In genomic region chr7:140623995-140624902, GRCh38 we compare ENCODE assay signal across 12 cellular contexts. TPM values are rescaled to one million over a fixed set of nuclear protein-coding genes. Genes with fewer than 3 reads are reported as not detected.
DNase-seq lines count a peak whose midpoint lies in the region; ATAC-seq, FAIRE-seq and TF ChIP-seq lines count a peak whose summit lies in the region.
"Had no signal": no experiment of that assay in that cellular context is flagged by ENCODE, and none has a peak within 500 bp of the region (broad histone marks: within the 10 kb centered on the region; RNA-seq: fewer than 3 reads in every experiment).

No MANE protein-coding gene starts in this region.

- in situ Hi-C loops in HepG2 (cut with HindIII; ENCODE audit: extremely low pct_ligation_motif_present, low pct_unique_long_range_greater_than_20kb), result no loop called here

- peaks cover 23% of the 10 kb centered on the region for H3K4me1 ChIP-seq in HepG2 (ENCODE audit: insufficient read depth, low read length)
- peaks cover 18% of the 10 kb centered on the region for H3K4me1 ChIP-seq in suprapubic skin

- no peaks in the 10 kb centered on the region for H3K36me3 ChIP-seq in HepG2 (replicated peaks in 1 of 2; ENCODE audit: control insufficient read depth in 1 of 2, insufficient read depth in 2 of 2, low read length in 2 of 2)
- H3K36me3 ChIP-seq in suprapubic skin, result no peaks in the 10 kb centered on the region

- FAIRE-seq in HepG2 (lab: Jason Lieb, UNC), result no peak
- FAIRE-seq: K562 had no signal

- no peak overlapping the region for H3K4me2 ChIP-seq in HepG2 (ENCODE audit: low read depth, low read length)

- TF ChIP-seq POLR2A in HepG2 (IDR thresholded peaks at IDR 0.05; ENCODE audit: insufficient read depth in 1 of 2, low read depth in 2 of 2, low read length in 2 of 2), result no peak
- no peak for TF ChIP-seq POLR2A in suprapubic skin (IDR thresholded peaks at IDR 0.05)

- H3K9ac ChIP-seq in HepG2 (ENCODE audit: insufficient read depth, low read depth, low read length), result no peak overlapping the region

- TF ChIP-seq RAD21 in HepG2 (CRISPR knock-in tag; IDR thresholded peaks at IDR 0.05), result no peak

- peaks cover 1 to 10% of the 10 kb centered on the region in 2 experiments; a peak in 4 of 5 replicates for H3K27me3 ChIP-seq in HepG2 (ENCODE audit: control insufficient read depth in 1 of 2, insufficient read depth in 2 of 2, low read length in 2 of 2)
- no peaks in the 10 kb centered on the region for H3K27me3 ChIP-seq in suprapubic skin

- H4K20me1 ChIP-seq in HepG2 (ENCODE audit: insufficient read depth, low read length), result no peaks in the 10 kb centered on the region

- 38% methylated on average over 10 of the region's 10 CpGs for WGBS in HepG2 (ENCODE audit: low lambda C conversion rate)
- WGBS in suprapubic skin, result 70% methylated on average over 10 of the region's 10 CpGs

- POLR2A ChIA-PET in HepG2 (lab: Yijun Ruan, JAX), result no interaction called here

- no TSS peak for BruUV-seq in HepG2 (replicated peaks; lab: Mats Ljungman, UMichigan)

- H3K4me3 ChIP-seq in HepG2 (replicated peaks in 1 of 3; ENCODE audit: insufficient read depth in 1 of 3, low read depth in 2 of 3, low read length in 3 of 3) (no peak overlapping the region), suprapubic skin (no peak overlapping the region)
- H3K4me3 ChIP-seq: K562 had no signal

- H3K27ac ChIP-seq in HepG2 (ENCODE audit: extremely low read length, insufficient read depth, low read length), result no peak overlapping the region
- H3K27ac ChIP-seq in suprapubic skin, result peak overlapping the region; percentile 37

- CTCF ChIA-PET in HepG2 (lab: Yijun Ruan, JAX; ENCODE audit: low intra/inter-chr PET ratio, low total read pairs), result no interaction called here

- H3K9me3 ChIP-seq in HepG2 (ENCODE audit: low read length) (no peaks in the 10 kb centered on the region), suprapubic skin (no peaks in the 10 kb centered on the region)

- no peak for TF ChIP-seq EP300 in HepG2 (IDR thresholded peaks at IDR 0.05; ENCODE audit: low read depth in 2 of 2, low read length in 2 of 2)
- no peak for TF ChIP-seq EP300 in HepG2 (CRISPR knock-in tag; IDR thresholded peaks at IDR 0.05; ENCODE audit: borderline replicate concordance)
- no peak for TF ChIP-seq EP300 in suprapubic skin (IDR thresholded peaks at IDR 0.05)

- H3K79me2 ChIP-seq in HepG2 (ENCODE audit: insufficient read depth, low read length), result no peaks in the 10 kb centered on the region

- ATAC-seq in HepG2, result 0 out of 3 replicates have a peak, but pooled peaks have one; percentile 27
- no peak for ATAC-seq in GM18873 (IDR thresholded peaks at IDR 0.05; ENCODE audit: low FRiP score, unreplicated experiment)
- ATAC-seq: K562 had no signal

- DNase-seq in NCI-H2081 (lab: John Stamatoyannopoulos, UW) (peak; percentile 26 to 46), NCI-H2081 treated with DMSO at 0.1 percent for 48 hours (lab: John Stamatoyannopoulos, UW) (no peak), brain pericyte (ENCODE audit: low read depth, low spot score) (peak; percentile 84), HepG2 (ENCODE audit: low spot score) (no peak), suprapubic skin (ENCODE audit: low spot score in 2 of 2) (no peak), T-helper 1 cell (no peak), epidermal melanocyte (ENCODE audit: insufficient read length, low spot score) (no peak)
- DNase-seq: activated CD8-positive, alpha-beta memory T cell treated with anti-CD3 and anti-CD28 coated beads, Interleukin-2, amount 50 U/mL, for 48 hours; NCI-H510A had no signal

- TF ChIP-seq CTCF in HepG2 (CRISPR knock-in tag; IDR thresholded peaks at IDR 0.05) (no peak), suprapubic skin (IDR thresholded peaks at IDR 0.05) (no peak)

- intact Hi-C loops in HepG2 (cut with micrococcal nuclease; ENCODE audit: unreplicated experiment), result no loop called here

- H2AFZ ChIP-seq in HepG2 (ENCODE audit: low read length), result no peak overlapping the region

TF ChIP-seq in HepG2, 621 proteins besides CTCF, POLR2A, EP300 and RAD21:
- no peak for TF ChIP-seq ZNF432 (CRISPR knock-in tag; IDR thresholded peaks at IDR 0.05; ENCODE audit: borderline replicate concordance)
- TF ChIP-seq ARID2 (CRISPR knock-in tag; IDR thresholded peaks at IDR 0.05; ENCODE audit: borderline replicate concordance), result no peak
- no peak for TF ChIP-seq FOXM1 (CRISPR knock-in tag; IDR thresholded peaks at IDR 0.05)
- no peak for TF ChIP-seq FOSL2 (CRISPR knock-in tag; IDR thresholded peaks at IDR 0.05)
- TF ChIP-seq AGO1 (IDR thresholded peaks at IDR 0.05; ENCODE audit: low read depth, low read length, poor library complexity, severe bottlenecking), result no peak
TF ChIP-seq in HepG2: peak in this region for 0.

RNA-seq across cellular contexts. Expression of gene DENND2A, which starts 16.4 kb away (rescaled TPM):
- total RNA-seq in HepG2 (2016; rRNA removed; fragmentation: Illumina TruSeq; extraction: Trizol) (not detected in 2 replicates), suprapubic skin (1 to 10 TPM in 3 of 4 donors, under 1 TPM in 1; 0.99 to 5.1 (median 2.2) TPM)
- total RNA-seq in HepG2 (2016; cell fraction: cytosol; rRNA removed; fragmentation: Illumina TruSeq; extraction: Trizol; ENCODE audit: low read depth), result 0.09 and 0.10 TPM in 2 replicates
- total RNA-seq in HepG2 (2016; cell fraction: insoluble cytoplasmic fraction; rRNA removed; fragmentation: Illumina TruSeq; extraction: Trizol), result not detected in 2 replicates
- not detected in 2 replicates for total RNA-seq in HepG2 (2016; cell fraction: membrane; rRNA removed; fragmentation: Illumina TruSeq; extraction: Trizol)
- total RNA-seq in HepG2 (2016; cell fraction: nucleus; rRNA removed; fragmentation: Illumina TruSeq; extraction: Trizol), result not detected in 2 replicates
- polyA plus RNA-seq in HepG2 (2011; rRNA removed), result 0.12 TPM in 1 of 2 replicates, not detected in the other
- polyA plus RNA-seq in HepG2 (2011; cell fraction: cytosol; rRNA removed), result 0.05 TPM in 1 of 2 replicates, not detected in the other
- polyA plus RNA-seq in HepG2 (2011; cell fraction: nucleus; rRNA removed), result not detected in 2 replicates
- 0.04 and 0.13 TPM in 2 replicates for polyA plus RNA-seq in HepG2 (2012)
- polyA plus RNA-seq in HepG2 (2016; cell fraction: cytosol; fragmentation: Illumina TruSeq; extraction: Trizol; ENCODE audit: low read depth), result 0.02 TPM in 1 of 2 replicates, not detected in the other
- polyA plus RNA-seq in HepG2 (2016; cell fraction: insoluble cytoplasmic fraction; fragmentation: Illumina TruSeq; extraction: Trizol; ENCODE audit: low read depth), result not detected in 2 replicates
- polyA plus RNA-seq in HepG2 (2016; cell fraction: membrane; fragmentation: Illumina TruSeq; extraction: Trizol; ENCODE audit: low read depth), result not detected in 2 replicates
- not detected in 2 replicates for polyA plus RNA-seq in HepG2 (2016; cell fraction: nucleus; fragmentation: Illumina TruSeq; extraction: Trizol; ENCODE audit: insufficient read depth, low read depth)
- polyA minus RNA-seq in HepG2 (2011; rRNA and poly(A)+ RNA removed; ENCODE audit: low replicate concordance), result not detected in 2 replicates
- polyA minus RNA-seq in HepG2 (2011; cell fraction: cytosol; rRNA and poly(A)+ RNA removed), result not detected in 2 replicates
- polyA minus RNA-seq in HepG2 (2011; cell fraction: nucleus; rRNA and poly(A)+ RNA removed), result not detected in 2 replicates
- total RNA-seq: K562; T-helper 2 cell treated with Interferon-gamma antibody and Interleukin-4, amounts not matched to agents 100 ng/mL and 5 ng/mL, for 36 hours had no signal
- polyA plus RNA-seq: K562 had no signal

RNA-seq across cellular contexts. Expression of gene ADCK2, which starts 48.5 kb away (rescaled TPM):
- total RNA-seq in HepG2 (2016; rRNA removed; fragmentation: Illumina TruSeq; extraction: Trizol), result 13.0 and 18.8 TPM in 2 replicates
- 11.3 and 12.9 TPM in 2 replicates for total RNA-seq in HepG2 (2016; cell fraction: cytosol; rRNA removed; fragmentation: Illumina TruSeq; extraction: Trizol; ENCODE audit: low read depth)
- total RNA-seq in HepG2 (2016; cell fraction: insoluble cytoplasmic fraction; rRNA removed; fragmentation: Illumina TruSeq; extraction: Trizol), result 12.9 and 17.0 TPM in 2 replicates
- 21.8 and 27.4 TPM in 2 replicates for total RNA-seq in HepG2 (2016; cell fraction: membrane; rRNA removed; fragmentation: Illumina TruSeq; extraction: Trizol)
- 9.9 and 12.3 TPM in 2 replicates for total RNA-seq in HepG2 (2016; cell fraction: nucleus; rRNA removed; fragmentation: Illumina TruSeq; extraction: Trizol)
- 8.6 and 11.0 TPM in 2 replicates for polyA plus RNA-seq in HepG2 (2011; rRNA removed)
- polyA plus RNA-seq in HepG2 (2011; cell fraction: cytosol; rRNA removed), result 9.4 and 11.4 TPM in 2 replicates
- 6.0 and 7.4 TPM in 2 replicates for polyA plus RNA-seq in HepG2 (2011; cell fraction: nucleus; rRNA removed)
- polyA plus RNA-seq in HepG2 (2012), result 9.1 and 12.8 TPM in 2 replicates
- 8.4 and 11.6 TPM in 2 replicates for polyA plus RNA-seq in HepG2 (2016; cell fraction: cytosol; fragmentation: Illumina TruSeq; extraction: Trizol; ENCODE audit: low read depth)
- 12.7 and 13.0 TPM in 2 replicates for polyA plus RNA-seq in HepG2 (2016; cell fraction: insoluble cytoplasmic fraction; fragmentation: Illumina TruSeq; extraction: Trizol; ENCODE audit: low read depth)
- polyA plus RNA-seq in HepG2 (2016; cell fraction: membrane; fragmentation: Illumina TruSeq; extraction: Trizol; ENCODE audit: low read depth), result 14.0 and 16.5 TPM in 2 replicates
- polyA plus RNA-seq in HepG2 (2016; cell fraction: nucleus; fragmentation: Illumina TruSeq; extraction: Trizol; ENCODE audit: insufficient read depth, low read depth), result 12.7 and 15.1 TPM in 2 replicates
- 16.6 and 21.9 TPM in 2 replicates for polyA minus RNA-seq in HepG2 (2011; rRNA and poly(A)+ RNA removed; ENCODE audit: low replicate concordance)
- polyA minus RNA-seq in HepG2 (2011; cell fraction: cytosol; rRNA and poly(A)+ RNA removed), result 6.9 and 9.1 TPM in 2 replicates
- polyA minus RNA-seq in HepG2 (2011; cell fraction: nucleus; rRNA and poly(A)+ RNA removed), result 5.5 and 6.8 TPM in 2 replicates
- 10 to 100 TPM; 41.2 to 65.9 (median 53.3) TPM for total RNA-seq in suprapubic skin

Comparison
In these comparisons a context has a peak if more than half of its experiments do, and no peak if none do; other contexts are left out.
1. DNase-seq: peak in NCI-H2081 (2 of 2) and brain pericyte (single experiment); none in NCI-H2081 treated with DMSO at 0.1 percent for 48 hours (single experiment), HepG2 (single experiment), suprapubic skin (0 of 2), T-helper 1 cell (0 of 5) and epidermal melanocyte (single experiment).